In the genomic region with DNA sequence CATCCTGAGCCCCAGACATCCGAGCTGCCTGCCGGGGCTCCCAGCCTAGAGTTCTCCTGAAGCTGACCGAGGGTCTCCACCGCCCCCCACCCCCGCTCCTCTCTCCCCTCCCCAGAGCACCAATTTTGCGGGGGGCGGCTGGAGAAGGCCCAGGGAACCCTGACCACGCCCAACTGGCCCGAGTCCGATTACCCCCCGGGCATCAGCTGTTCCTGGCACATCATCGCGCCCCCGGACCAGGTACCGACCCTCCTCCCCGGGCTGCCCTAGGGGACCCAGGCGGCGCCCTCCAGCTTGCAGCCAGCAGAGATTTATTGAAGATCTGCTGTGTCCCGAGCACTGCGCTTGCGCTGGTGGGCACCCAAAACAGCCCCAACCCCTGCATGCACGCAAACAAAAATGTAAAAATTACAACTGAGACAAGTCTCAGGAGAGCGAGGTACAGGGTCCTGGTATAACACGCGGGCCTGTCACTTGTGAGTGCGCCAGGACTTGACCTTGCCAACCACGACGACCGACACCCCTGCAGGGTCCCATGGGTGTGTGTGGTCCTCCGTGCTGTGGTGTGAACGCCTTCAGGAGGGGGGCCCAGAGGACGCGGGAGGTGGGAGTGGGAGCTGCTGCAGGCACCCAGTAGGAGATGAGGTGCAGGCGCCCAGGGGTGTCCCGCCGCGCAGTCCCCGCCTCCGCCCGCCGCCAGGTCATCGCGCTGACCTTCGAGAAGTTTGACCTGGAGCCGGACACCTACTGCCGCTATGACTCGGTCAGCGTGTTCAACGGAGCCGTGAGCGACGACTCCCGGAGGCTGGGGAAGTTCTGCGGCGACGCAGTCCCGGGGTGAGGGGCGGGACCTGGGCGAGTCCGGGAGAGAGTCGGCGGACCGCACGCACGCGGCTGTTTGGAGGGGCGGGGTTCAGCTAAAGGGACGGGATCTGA, we compare ENCODE assay signal across 2 cellular contexts.
TF ChIP-seq lines count a peak whose summit lies in the region.

No MANE protein-coding gene starts in this region.

TF ChIP-seq in SK-N-SH, 30 proteins besides CTCF, POLR2A, EP300 and RAD21:
- TF ChIP-seq TAF1 (IDR thresholded peaks at IDR 0.05; ENCODE audit: borderline replicate concordance, low read depth, low read length) (no peak), ELF1 (IDR thresholded peaks at IDR 0.05) (no peak), FOXM1 (IDR thresholded peaks at IDR 0.05; ENCODE audit: low read depth) (no peak), NFIC (IDR thresholded peaks at IDR 0.05; ENCODE audit: borderline replicate concordance) (no peak), FOXJ3 (CRISPR knock-in tag; IDR thresholded peaks at IDR 0.05) (no peak), SMC3 (IDR thresholded peaks at IDR 0.05; ENCODE audit: low read depth, low read length) (no peak), JUND (IDR thresholded peaks at IDR 0.05) (no peak), SIN3A (IDR thresholded peaks at IDR 0.05; ENCODE audit: borderline replicate concordance, low read depth, low read length) (no peak), RFX5 (IDR thresholded peaks at IDR 0.05; ENCODE audit: low read length) (no peak), EZH2phosphoT487 (IDR thresholded peaks at IDR 0.05; ENCODE audit: borderline replicate concordance, low read depth) (no peak), MEF2A (IDR thresholded peaks at IDR 0.05; ENCODE audit: borderline replicate concordance, low read depth) (no peak), GABPA (IDR thresholded peaks at IDR 0.05; ENCODE audit: low read depth) (no peak), FOSL2 (IDR thresholded peaks at IDR 0.05; ENCODE audit: borderline replicate concordance, low read depth) (no peak), MXI1 (IDR thresholded peaks at IDR 0.05; ENCODE audit: low read depth, low read length) (no peak), NRF1 (IDR thresholded peaks at IDR 0.05; ENCODE audit: low read depth, low read length) (no peak)
- TF ChIP-seq, protein P1, sequence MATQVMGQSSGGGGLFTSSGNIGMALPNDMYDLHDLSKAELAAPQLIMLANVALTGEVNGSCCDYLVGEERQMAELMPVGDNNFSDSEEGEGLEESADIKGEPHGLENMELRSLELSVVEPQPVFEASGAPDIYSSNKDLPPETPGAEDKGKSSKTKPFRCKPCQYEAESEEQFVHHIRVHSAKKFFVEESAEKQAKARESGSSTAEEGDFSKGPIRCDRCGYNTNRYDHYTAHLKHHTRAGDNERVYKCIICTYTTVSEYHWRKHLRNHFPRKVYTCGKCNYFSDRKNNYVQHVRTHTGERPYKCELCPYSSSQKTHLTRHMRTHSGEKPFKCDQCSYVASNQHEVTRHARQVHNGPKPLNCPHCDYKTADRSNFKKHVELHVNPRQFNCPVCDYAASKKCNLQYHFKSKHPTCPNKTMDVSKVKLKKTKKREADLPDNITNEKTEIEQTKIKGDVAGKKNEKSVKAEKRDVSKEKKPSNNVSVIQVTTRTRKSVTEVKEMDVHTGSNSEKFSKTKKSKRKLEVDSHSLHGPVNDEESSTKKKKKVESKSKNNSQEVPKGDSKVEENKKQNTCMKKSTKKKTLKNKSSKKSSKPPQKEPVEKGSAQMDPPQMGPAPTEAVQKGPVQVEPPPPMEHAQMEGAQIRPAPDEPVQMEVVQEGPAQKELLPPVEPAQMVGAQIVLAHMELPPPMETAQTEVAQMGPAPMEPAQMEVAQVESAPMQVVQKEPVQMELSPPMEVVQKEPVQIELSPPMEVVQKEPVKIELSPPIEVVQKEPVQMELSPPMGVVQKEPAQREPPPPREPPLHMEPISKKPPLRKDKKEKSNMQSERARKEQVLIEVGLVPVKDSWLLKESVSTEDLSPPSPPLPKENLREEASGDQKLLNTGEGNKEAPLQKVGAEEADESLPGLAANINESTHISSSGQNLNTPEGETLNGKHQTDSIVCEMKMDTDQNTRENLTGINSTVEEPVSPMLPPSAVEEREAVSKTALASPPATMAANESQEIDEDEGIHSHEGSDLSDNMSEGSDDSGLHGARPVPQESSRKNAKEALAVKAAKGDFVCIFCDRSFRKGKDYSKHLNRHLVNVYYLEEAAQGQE (IDR thresholded peaks at IDR 0.05; ENCODE audit: low read depth, low read length): no peak
- TF ChIP-seq, protein P2, sequence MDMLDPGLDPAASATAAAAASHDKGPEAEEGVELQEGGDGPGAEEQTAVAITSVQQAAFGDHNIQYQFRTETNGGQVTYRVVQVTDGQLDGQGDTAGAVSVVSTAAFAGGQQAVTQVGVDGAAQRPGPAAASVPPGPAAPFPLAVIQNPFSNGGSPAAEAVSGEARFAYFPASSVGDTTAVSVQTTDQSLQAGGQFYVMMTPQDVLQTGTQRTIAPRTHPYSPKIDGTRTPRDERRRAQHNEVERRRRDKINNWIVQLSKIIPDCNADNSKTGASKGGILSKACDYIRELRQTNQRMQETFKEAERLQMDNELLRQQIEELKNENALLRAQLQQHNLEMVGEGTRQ (IDR thresholded peaks at IDR 0.05; ENCODE audit: borderline replicate concordance, low read depth, low read length): no peak
- TF ChIP-seq, protein P3, sequence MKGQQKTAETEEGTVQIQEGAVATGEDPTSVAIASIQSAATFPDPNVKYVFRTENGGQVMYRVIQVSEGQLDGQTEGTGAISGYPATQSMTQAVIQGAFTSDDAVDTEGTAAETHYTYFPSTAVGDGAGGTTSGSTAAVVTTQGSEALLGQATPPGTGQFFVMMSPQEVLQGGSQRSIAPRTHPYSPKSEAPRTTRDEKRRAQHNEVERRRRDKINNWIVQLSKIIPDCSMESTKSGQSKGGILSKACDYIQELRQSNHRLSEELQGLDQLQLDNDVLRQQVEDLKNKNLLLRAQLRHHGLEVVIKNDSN (IDR thresholded peaks at IDR 0.05; ENCODE audit: borderline replicate concordance, low read depth): no peak
- TF ChIP-seq, protein P4, sequence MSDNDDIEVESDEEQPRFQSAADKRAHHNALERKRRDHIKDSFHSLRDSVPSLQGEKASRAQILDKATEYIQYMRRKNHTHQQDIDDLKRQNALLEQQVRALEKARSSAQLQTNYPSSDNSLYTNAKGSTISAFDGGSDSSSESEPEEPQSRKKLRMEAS (IDR thresholded peaks at IDR 0.05; ENCODE audit: low read depth): no peak
- TF ChIP-seq, protein P5, sequence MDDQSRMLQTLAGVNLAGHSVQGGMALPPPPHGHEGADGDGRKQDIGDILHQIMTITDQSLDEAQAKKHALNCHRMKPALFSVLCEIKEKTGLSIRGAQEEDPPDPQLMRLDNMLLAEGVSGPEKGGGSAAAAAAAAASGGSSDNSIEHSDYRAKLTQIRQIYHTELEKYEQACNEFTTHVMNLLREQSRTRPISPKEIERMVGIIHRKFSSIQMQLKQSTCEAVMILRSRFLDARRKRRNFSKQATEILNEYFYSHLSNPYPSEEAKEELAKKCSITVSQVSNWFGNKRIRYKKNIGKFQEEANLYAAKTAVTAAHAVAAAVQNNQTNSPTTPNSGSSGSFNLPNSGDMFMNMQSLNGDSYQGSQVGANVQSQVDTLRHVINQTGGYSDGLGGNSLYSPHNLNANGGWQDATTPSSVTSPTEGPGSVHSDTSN (IDR thresholded peaks at IDR 0.05): no peak
TF ChIP-seq in SK-N-SH: peak in this region for 0.

TF ChIP-seq in SK-N-SH treated with all-trans-retinoic acid at 6 μM for 48 hours, 23 proteins besides CTCF, POLR2A, EP300 and RAD21 (continued from another document):
- TF ChIP-seq ARNTL (CRISPR knock-in tag; IDR thresholded peaks at IDR 0.05; ENCODE audit: borderline replicate concordance, low read depth) (no peak), ZNF565 (CRISPR knock-in tag; conservative IDR thresholded peaks at IDR 0.05; ENCODE audit: low read depth) (no peak), SNAI2 (CRISPR knock-in tag; IDR thresholded peaks at IDR 0.05) (no peak), TCF4 (CRISPR knock-in tag; IDR thresholded peaks at IDR 0.05; ENCODE audit: borderline replicate concordance) (no peak), ZFP3 (CRISPR knock-in tag; IDR thresholded peaks at IDR 0.05) (no peak), PPARA (CRISPR knock-in tag; IDR thresholded peaks at IDR 0.05; ENCODE audit: borderline replicate concordance) (no peak), RARB (CRISPR knock-in tag; IDR thresholded peaks at IDR 0.05) (no peak)
